23 cellular contexts compared by ENCODE assay signal in the genomic region with DNA sequence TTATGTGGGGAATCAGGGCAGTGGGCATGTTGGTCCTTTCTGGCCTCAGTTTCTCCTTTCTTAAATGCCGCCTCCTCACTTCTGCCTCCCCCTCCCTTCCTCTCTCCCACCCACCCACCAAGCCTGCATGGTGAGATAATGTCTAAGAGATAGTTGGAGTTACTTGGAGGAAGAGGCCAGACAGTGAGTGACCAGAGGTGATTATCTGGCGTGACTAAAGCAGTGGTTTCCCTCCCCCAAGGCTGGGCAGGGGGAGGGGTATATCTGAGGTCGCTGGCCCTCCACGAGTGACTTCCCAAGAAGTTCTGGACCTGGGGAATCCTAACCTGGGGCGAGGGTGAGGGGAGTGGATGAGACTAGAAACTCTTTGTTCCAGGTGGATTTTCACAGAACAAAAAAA. TPM values are rescaled to one million over a fixed set of nuclear protein-coding genes. Genes with fewer than 3 reads are reported as not detected.
A peak's percentile ranks its signal among the peaks of the same experiment; 100 is the strongest.
DNase-seq lines count a peak whose midpoint lies in the region; ATAC-seq, FAIRE-seq and TF ChIP-seq lines count a peak whose summit lies in the region.
"Had no signal": no experiment of that assay in that cellular context is flagged by ENCODE, and none has a peak within 500 bp of the region (broad histone marks: within the 10 kb centered on the region; RNA-seq: fewer than 3 reads in every experiment).

No MANE protein-coding gene starts in this region.

- ATAC-seq in GM23338 (no peak), HG03469 (IDR thresholded peaks at IDR 0.05; ENCODE audit: unreplicated experiment) (no peak), GM21423 (IDR thresholded peaks at IDR 0.05; ENCODE audit: unreplicated experiment) (no peak), HG03342 (IDR thresholded peaks at IDR 0.05; ENCODE audit: unreplicated experiment) (no peak)

- H3K9ac ChIP-seq in NT2/D1 (ENCODE audit: insufficient read length, low read depth), result peak overlapping the region; percentile 26
- H3K9ac ChIP-seq in astrocyte (ENCODE audit: low read length), result no peak overlapping the region
- H3K9ac ChIP-seq: KMS-11 had no signal

- no peaks in the 10 kb centered on the region; the same call in 2 of the 3 replicates for H3K9me3 Mint-ChIP-seq in GM23338
- H3K9me3 Mint-ChIP-seq in astrocyte (ENCODE audit: unreplicated experiment), result no peaks in the 10 kb centered on the region

- DNase-seq in GM23338 (ENCODE audit: low spot score) (no peak), NT2/D1 (ENCODE audit: low read depth, low spot score) (no peak), astrocyte (ENCODE audit: low read depth) (no peak), kidney tubule cell (ENCODE audit: low spot score) (peak; percentile 22), breast epithelium (ENCODE audit: low spot score in 2 of 2) (no peak)
- DNase-seq: BE2C; CD4-positive, CD25-positive, alpha-beta regulatory T cell; COR-L47; DMS 273 treated with DMSO at 0.1 percent for 48 hours; DND-41; GDM1; NCI-H1417 treated with DMSO at 0.1 percent for 48 hours; NCI-H187 treated with DMSO at 0.1 percent for 48 hours; NCI-H226; NCI-H524; NCI-H82; PC-3 had no signal

- H3K4me1 ChIP-seq in GM23338 (ENCODE audit: insufficient read depth), result peaks cover 20% of the 10 kb centered on the region
- peaks cover 32% of the 10 kb centered on the region for H3K4me1 ChIP-seq in NT2/D1 (ENCODE audit: insufficient read depth, insufficient read length)
- no peaks in the 10 kb centered on the region for H3K4me1 ChIP-seq in astrocyte (ENCODE audit: insufficient read depth, low read length)
- H3K4me1 ChIP-seq in breast epithelium, result peaks cover 0 to 6% of the 10 kb centered on the region in 2 donors
- H3K4me1 ChIP-seq: BE2C had no signal

- peak overlapping the region; percentile 69 for H3K4me3 Mint-ChIP-seq in GM23338
- H3K4me3 Mint-ChIP-seq in astrocyte (ENCODE audit: unreplicated experiment), result peak overlapping the region; percentile 34
- H3K4me3 Mint-ChIP-seq: CD4-positive, CD25-positive, alpha-beta regulatory T cell had no signal

- no peak overlapping the region for H3K27ac Mint-ChIP-seq in GM23338
- H3K27ac Mint-ChIP-seq in astrocyte (ENCODE audit: unreplicated experiment), result peak overlapping the region; percentile 24
- H3K27ac Mint-ChIP-seq: CD4-positive, CD25-positive, alpha-beta regulatory T cell had no signal

- peaks cover 27% of the 10 kb centered on the region for H3K27me3 Mint-ChIP-seq in GM23338 (ENCODE audit: insufficient read depth, low read depth, poor library complexity)
- peaks cover 40% of the 10 kb centered on the region for H3K27me3 Mint-ChIP-seq in astrocyte (ENCODE audit: low read depth, unreplicated experiment)

- FAIRE-seq in astrocyte (lab: Jason Lieb, UNC), result no peak
- FAIRE-seq: GM19239 had no signal

- intact Hi-C loops in breast epithelium (cut with DNase I; ENCODE audit: low total_unique reads), result no loop called here

- H3K36me3 Mint-ChIP-seq in GM23338 (ENCODE audit: low read depth), result no peaks in the 10 kb centered on the region
- no peaks in the 10 kb centered on the region for H3K36me3 Mint-ChIP-seq in astrocyte (ENCODE audit: low read depth, unreplicated experiment)
- H3K36me3 Mint-ChIP-seq: CD4-positive, CD25-positive, alpha-beta regulatory T cell had no signal

- H3K36me3 ChIP-seq in GM23338 (ENCODE audit: insufficient read depth), result no peaks in the 10 kb centered on the region
- H3K36me3 ChIP-seq in NT2/D1 (ENCODE audit: insufficient read depth, insufficient read length, low read length), result no peaks in the 10 kb centered on the region
- no peaks in the 10 kb centered on the region for H3K36me3 ChIP-seq in astrocyte (ENCODE audit: insufficient read depth, low read length)
- H3K36me3 ChIP-seq in breast epithelium, result no peaks in the 10 kb centered on the region
- H3K36me3 ChIP-seq: BE2C had no signal

- H3F3A ChIP-seq in GM23338 (replicated peaks; ENCODE audit: low read depth), result no peaks in the 10 kb centered on the region

- H3K9me2 ChIP-seq in GM23338 (ENCODE audit: insufficient read depth), result no peaks in the 10 kb centered on the region

- H2AFZ ChIP-seq in GM23338, result no peak overlapping the region; the same call in 1 of the 2 replicates
- H2AFZ ChIP-seq in astrocyte (ENCODE audit: low read depth, low read length), result no peak overlapping the region

- peaks cover 35% of the 10 kb centered on the region for H3K4me1 Mint-ChIP-seq in GM23338
- H3K4me1 Mint-ChIP-seq in astrocyte (ENCODE audit: low read depth, unreplicated experiment), result peaks cover 16% of the 10 kb centered on the region

- H4K20me1 ChIP-seq in GM23338 (replicated peaks; ENCODE audit: insufficient read depth) (no peaks in the 10 kb centered on the region; the same call in 1 of the 2 replicates), astrocyte (ENCODE audit: insufficient read depth, low read length) (no peaks in the 10 kb centered on the region)

- no peak for TF ChIP-seq POLR2A in breast epithelium (IDR thresholded peaks at IDR 0.05)

- H3K27ac ChIP-seq in GM23338 (ENCODE audit: low read depth) (no peak overlapping the region), astrocyte (ENCODE audit: low read depth, low read length) (no peak overlapping the region), breast epithelium (no peak overlapping the region)
- H3K27ac ChIP-seq: KMS-11 had no signal

- TF ChIP-seq CTCF in GM23338 (conservative IDR thresholded peaks at IDR 0.05; ENCODE audit: low read depth in 2 of 2) (no peak), astrocyte (IDR thresholded peaks at IDR 0.05; ENCODE audit: insufficient read depth, low read depth, low read length) (no peak), breast epithelium (IDR thresholded peaks at IDR 0.05) (no peak)

- peak overlapping the region; percentile 66 for H3K4me3 ChIP-seq in GM23338
- H3K4me3 ChIP-seq in NT2/D1 (ENCODE audit: insufficient read length, low read depth), result no peak overlapping the region
- H3K4me3 ChIP-seq in astrocyte (ENCODE audit: insufficient read depth, low read depth, low read length), result no peak overlapping the region
- no peak overlapping the region for H3K4me3 ChIP-seq in breast epithelium

- H3K27me3 ChIP-seq in GM23338 (ENCODE audit: insufficient read depth), result peaks cover 33% of the 10 kb centered on the region
- no peaks in the 10 kb centered on the region for H3K27me3 ChIP-seq in NT2/D1 (ENCODE audit: insufficient read depth, insufficient read length)
- peaks cover 46% of the 10 kb centered on the region for H3K27me3 ChIP-seq in astrocyte (ENCODE audit: insufficient read depth, low read length)
- H3K27me3 ChIP-seq in breast epithelium, result no peaks in the 10 kb centered on the region

- H3K9me3 ChIP-seq in NT2/D1 (ENCODE audit: insufficient read depth, low read length), result no peaks in the 10 kb centered on the region
- H3K9me3 ChIP-seq in astrocyte (ENCODE audit: insufficient read depth, low read depth, low read length), result no peaks in the 10 kb centered on the region
- H3K9me3 ChIP-seq in breast epithelium, result no peaks in the 10 kb centered on the region
- H3K9me3 ChIP-seq: BE2C had no signal

- H3K79me2 ChIP-seq in GM23338 (replicated peaks; ENCODE audit: insufficient read depth) (no peaks in the 10 kb centered on the region), astrocyte (ENCODE audit: insufficient read depth, low read length) (no peaks in the 10 kb centered on the region)

- H3K4me2 ChIP-seq in GM23338, result peak overlapping the region; percentile 97
- no peak overlapping the region for H3K4me2 ChIP-seq in astrocyte (ENCODE audit: low read length)
- H3K4me2 ChIP-seq: KMS-11 had no signal

RNA-seq across cellular contexts. Expression of a gene that starts 31.6 kb away (rescaled TPM):
- total RNA-seq in GM23338 (2014; rRNA removed; shearing (Covaris generic)), result not detected in 2 replicates
- not detected in 2 replicates for polyA plus RNA-seq in GM23338 (2016; fragmentation: Nextera tagmentation; extraction: Ambion mirVana)
- total RNA-seq in astrocyte (not detected in 2 replicates), breast epithelium (not detected)
- total RNA-seq: A172; CD4-positive, CD25-positive, alpha-beta regulatory T cell; PC-3 had no signal
- polyA plus RNA-seq: CD4-positive, CD25-positive, alpha-beta regulatory T cell had no signal
